ENCODE assay signal across 15 cellular contexts in the genomic region with DNA sequence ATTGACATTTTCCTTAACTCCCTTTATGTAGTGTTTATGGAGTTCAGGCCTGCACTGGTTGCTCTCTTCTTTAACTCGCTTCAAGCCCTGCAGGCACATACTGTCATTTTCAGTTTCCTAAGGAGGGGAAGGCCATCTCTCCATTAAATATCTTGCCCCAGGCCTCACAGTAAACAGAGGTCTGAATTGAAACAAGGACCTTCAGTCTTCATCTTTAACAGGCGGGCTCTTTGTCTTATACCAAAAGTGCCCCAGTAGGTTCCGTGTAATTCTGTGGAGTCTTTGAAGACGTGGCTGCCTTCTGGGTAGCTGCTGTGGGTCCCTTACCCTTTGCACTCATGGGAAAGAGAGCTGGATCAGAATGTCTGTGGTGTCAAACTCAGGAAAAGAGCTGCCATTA.
"Had no signal": no experiment of that assay in that cellular context is flagged by ENCODE, and none has a peak within 500 bp of the region (broad histone marks: within the 10 kb centered on the region; RNA-seq: fewer than 3 reads in every experiment).

No MANE protein-coding gene starts in this region.

- H3K27me3 Mint-ChIP-seq: activated CD4-positive, alpha-beta T cell treated with anti-CD3 and anti-CD28 coated beads, Interleukin-2, amount 10 ng/mL, durations not matched to agents 7 days and 5 days; activated T-helper 17 cell treated with anti-CD3 and anti-CD28 coated beads, Interleukin-2, amount 50 U/mL, for 72 hours had no signal

- H3K4me1 Mint-ChIP-seq: nephron had no signal

- H3K4me1 ChIP-seq: foreskin keratinocyte, heart right ventricle, tibial artery, uterus had no signal

- H3K9me3 ChIP-seq: heart right ventricle, SJSA1, tibial artery, uterus had no signal

- DNase-seq: activated CD4-positive, alpha-beta T cell treated with anti-CD3 and anti-CD28 coated beads, Interleukin-2, amount 10 ng/mL, durations not matched to agents 7 days and 5 days; activated naive CD4-positive, alpha-beta T cell treated with Interleukin-2 at 50 U/mL for 16 hours; aorta; foreskin keratinocyte; heart right ventricle; stimulated activated CD4-positive, alpha-beta T cell treated with anti-CD3 and anti-CD28 coated beads, Interleukin-12 subunit alpha, Interleukin-12 subunit beta, amount 100 ng/mL, for 4 hours; stimulated activated CD4-positive, alpha-beta T cell treated with anti-CD3 and anti-CD28 coated beads, Interleukin-2, amount 100 ng/mL, for 24 hours; SW 1271; tibial artery; uterus had no signal

- H3K36me3 ChIP-seq: heart right ventricle, SJSA1, tibial artery, uterus had no signal

- H3K27me3 ChIP-seq: foreskin keratinocyte, SJSA1, tibial artery, uterus had no signal

- H3K36me3 Mint-ChIP-seq: stimulated activated effector memory CD8-positive, alpha-beta T cell treated with anti-CD3 and anti-CD28 coated beads, Interleukin-12 subunit alpha, Interleukin-12 subunit beta, amount 100 ng/mL, for 72 hours had no signal

- H3K9me3 Mint-ChIP-seq: activated CD4-positive, alpha-beta T cell treated with anti-CD3 and anti-CD28 coated beads, Interleukin-2, amount 10 ng/mL, durations not matched to agents 7 days and 5 days; activated T-helper 17 cell treated with anti-CD3 and anti-CD28 coated beads, Interleukin-2, amount 50 U/mL, for 72 hours; nephron; stimulated activated effector memory CD8-positive, alpha-beta T cell treated with anti-CD3 and anti-CD28 coated beads, Interleukin-12 subunit alpha, Interleukin-12 subunit beta, amount 100 ng/mL, for 72 hours had no signal

- H3K4me3 Mint-ChIP-seq: activated CD4-positive, alpha-beta T cell treated with anti-CD3 and anti-CD28 coated beads, Interleukin-2, amount 10 ng/mL, durations not matched to agents 7 days and 5 days; activated T-helper 17 cell treated with anti-CD3 and anti-CD28 coated beads, Interleukin-2, amount 50 U/mL, for 72 hours; nephron; stimulated activated effector memory CD8-positive, alpha-beta T cell treated with anti-CD3 and anti-CD28 coated beads, Interleukin-12 subunit alpha, Interleukin-12 subunit beta, amount 100 ng/mL, for 72 hours had no signal

- H3K27ac Mint-ChIP-seq: activated CD4-positive, alpha-beta T cell treated with anti-CD3 and anti-CD28 coated beads, Interleukin-2, amount 10 ng/mL, durations not matched to agents 7 days and 5 days; activated T-helper 17 cell treated with anti-CD3 and anti-CD28 coated beads, Interleukin-2, amount 50 U/mL, for 72 hours; nephron; stimulated activated effector memory CD8-positive, alpha-beta T cell treated with anti-CD3 and anti-CD28 coated beads, Interleukin-12 subunit alpha, Interleukin-12 subunit beta, amount 100 ng/mL, for 72 hours had no signal

- H3K4me3 ChIP-seq: heart right ventricle, SJSA1, tibial artery, uterus had no signal

- ATAC-seq: activated T-helper 17 cell treated with anti-CD3 and anti-CD28 coated beads, Interleukin-2, amount 50 U/mL, for 72 hours; foreskin keratinocyte; heart right ventricle; left lobe of liver; stimulated activated effector memory CD8-positive, alpha-beta T cell treated with anti-CD3 and anti-CD28 coated beads, Interleukin-12 subunit alpha, Interleukin-12 subunit beta, amount 100 ng/mL, for 72 hours had no signal

- H3K27ac ChIP-seq: foreskin keratinocyte, heart right ventricle, SJSA1, tibial artery, uterus had no signal
